In the genomic region with DNA sequence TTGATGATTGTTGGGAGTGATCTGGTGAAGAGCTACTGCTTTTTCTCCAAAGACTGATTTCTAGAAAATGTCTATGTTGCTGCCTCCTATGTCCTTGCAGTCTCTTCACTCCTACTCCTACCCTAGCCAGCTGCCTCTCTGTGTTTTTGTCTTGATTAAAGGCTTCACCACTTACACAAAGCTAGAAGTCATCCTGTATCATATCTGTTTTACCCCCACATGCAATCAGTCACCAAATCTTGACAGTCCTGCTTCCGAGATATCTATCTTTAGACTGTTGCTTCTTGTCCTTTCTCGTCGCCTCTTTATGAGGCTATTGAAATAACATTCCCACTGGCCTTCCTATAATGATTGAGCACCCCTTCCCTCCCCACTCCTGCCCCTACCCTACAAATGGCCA, we compare ENCODE assay signal across 18 cellular contexts.
A peak's percentile ranks its signal among the peaks of the same experiment; 100 is the strongest.
DNase-seq lines count a peak whose midpoint lies in the region; ATAC-seq and TF ChIP-seq lines count a peak whose summit lies in the region.
"Had no signal": no experiment of that assay in that cellular context is flagged by ENCODE, and none has a peak within 500 bp of the region (broad histone marks: within the 10 kb centered on the region; RNA-seq: fewer than 3 reads in every experiment).

No MANE protein-coding gene starts in this region.

- no peak for ATAC-seq in CD8-positive, alpha-beta T cell
- no peak for ATAC-seq in GM18858 (IDR thresholded peaks at IDR 0.05; ENCODE audit: unreplicated experiment)
- ATAC-seq: GM23338, right lobe of liver had no signal

- H3K4me3 Mint-ChIP-seq in CD8-positive, alpha-beta T cell = no peak overlapping the region
- H3K4me3 Mint-ChIP-seq in chondrocyte (ENCODE audit: unreplicated experiment) = no peak overlapping the region
- H3K4me3 Mint-ChIP-seq in nephron progenitor cell = no peak overlapping the region
- H3K4me3 Mint-ChIP-seq in progenitor cell of endocrine pancreas (ENCODE audit: low read depth) = no peak overlapping the region
- H3K4me3 Mint-ChIP-seq: GM23338, IgD-negative memory B cell had no signal

- no peaks in the 10 kb centered on the region for H3K27me3 Mint-ChIP-seq in CD8-positive, alpha-beta T cell (ENCODE audit: low read depth)
- H3K27me3 Mint-ChIP-seq in chondrocyte (ENCODE audit: low read depth) (no peaks in the 10 kb centered on the region), nephron progenitor cell (ENCODE audit: low read depth, poor library complexity) (no peaks in the 10 kb centered on the region), progenitor cell of endocrine pancreas (peaks cover 5% of the 10 kb centered on the region)
- H3K27me3 Mint-ChIP-seq: IgD-negative memory B cell had no signal

- TF ChIP-seq CTCF in CD8-positive, alpha-beta T cell (IDR thresholded peaks at IDR 0.05) = no peak
- TF ChIP-seq CTCF in chondrocyte (IDR thresholded peaks at IDR 0.05) = no peak
- TF ChIP-seq CTCF in nephron progenitor cell (IDR thresholded peaks at IDR 0.05) = no peak
- TF ChIP-seq CTCF in progenitor cell of endocrine pancreas (IDR thresholded peaks at IDR 0.05; ENCODE audit: unreplicated experiment) = no peak

- H3K36me3 ChIP-seq in CD8-positive, alpha-beta T cell (ENCODE audit: insufficient read depth, low read length) = no peaks in the 10 kb centered on the region
- 0 out of 2 replicates have a peak, but pooled peaks cover 7% of the 10 kb centered on the region for H3K36me3 ChIP-seq in KOPT-K1 (ENCODE audit: insufficient read depth, low read length)
- H3K36me3 ChIP-seq: esophagus muscularis mucosa, right lobe of liver had no signal

- peaks cover 28% of the 10 kb centered on the region for H3K4me1 Mint-ChIP-seq in CD8-positive, alpha-beta T cell (ENCODE audit: low read depth)
- H3K4me1 Mint-ChIP-seq in chondrocyte (ENCODE audit: low read depth) (peaks cover 37% of the 10 kb centered on the region), nephron progenitor cell (peaks cover 47% of the 10 kb centered on the region), progenitor cell of endocrine pancreas (ENCODE audit: low read depth) (peaks cover 4% of the 10 kb centered on the region)
- H3K4me1 Mint-ChIP-seq: GM23338 had no signal

- H3K27me3 ChIP-seq in CD8-positive, alpha-beta T cell (ENCODE audit: insufficient read depth, low read length) = no peaks in the 10 kb centered on the region
- H3K27me3 ChIP-seq: esophagus muscularis mucosa, right lobe of liver had no signal

- H3K27ac ChIP-seq in CD8-positive, alpha-beta T cell (ENCODE audit: low read depth, low read length) = no peak overlapping the region
- peak overlapping the region; percentile 64 for H3K27ac ChIP-seq in KOPT-K1 (ENCODE audit: low read depth, low read length, poor library complexity, severe bottlenecking)
- H3K27ac ChIP-seq: esophagus muscularis mucosa, PC-9, right lobe of liver, SK-N-MC had no signal

- H3K27ac Mint-ChIP-seq in CD8-positive, alpha-beta T cell = peak overlapping the region; percentile 70
- H3K27ac Mint-ChIP-seq in chondrocyte (ENCODE audit: unreplicated experiment) (peak overlapping the region; percentile 37), nephron progenitor cell (peak overlapping the region; percentile 70), progenitor cell of endocrine pancreas (no peak overlapping the region)
- H3K27ac Mint-ChIP-seq: GM23338 had no signal

- H3K4me1 ChIP-seq in CD8-positive, alpha-beta T cell (ENCODE audit: insufficient read depth, low read length) = peaks cover 18% of the 10 kb centered on the region
- H3K4me1 ChIP-seq: right lobe of liver had no signal

- POLR2A ChIA-PET in CD8-positive, alpha-beta T cell (lab: Charles Lee) = interaction anchor here (0.6 to 1.8 kb wide), 8 partner anchors 14 to 377 kb away, joined by 3 to 6 read pairs (median 3); no protein-coding TSS in a partner anchor

- H3K4me3 ChIP-seq in CD8-positive, alpha-beta T cell (ENCODE audit: low read depth, low read length) = no peak overlapping the region
- H3K4me3 ChIP-seq: esophagus muscularis mucosa, GM23338, PC-9, right lobe of liver, SK-N-MC had no signal

- CTCF ChIA-PET in CD8-positive, alpha-beta T cell (lab: Charles Lee) = no interaction called here

- intact Hi-C loops in CD8-positive, alpha-beta T cell (cut with DNase I, micrococcal nuclease) = loop anchor here in 1 of 2 experiments (5.0 kb wide), 1 partner anchor 50 kb away; no protein-coding TSS in a partner anchor

- H3K9me3 Mint-ChIP-seq in CD8-positive, alpha-beta T cell = no peaks in the 10 kb centered on the region
- H3K9me3 Mint-ChIP-seq in chondrocyte (ENCODE audit: low read depth) = no peaks in the 10 kb centered on the region
- H3K9me3 Mint-ChIP-seq in nephron progenitor cell = no peaks in the 10 kb centered on the region
- H3K9me3 Mint-ChIP-seq in progenitor cell of endocrine pancreas (ENCODE audit: low read depth) = no peaks in the 10 kb centered on the region
- H3K9me3 Mint-ChIP-seq: GM23338 had no signal

- H3K9me3 ChIP-seq in CD8-positive, alpha-beta T cell (ENCODE audit: low read length) = no peaks in the 10 kb centered on the region
- no peaks in the 10 kb centered on the region for H3K9me3 ChIP-seq in KOPT-K1 (ENCODE audit: insufficient read depth, low read length, poor library complexity, severe bottlenecking)
- H3K9me3 ChIP-seq: esophagus muscularis mucosa, right lobe of liver had no signal

- H3K36me3 Mint-ChIP-seq in CD8-positive, alpha-beta T cell = peaks cover 17% of the 10 kb centered on the region
- H3K36me3 Mint-ChIP-seq in chondrocyte (ENCODE audit: low read depth) (no peaks in the 10 kb centered on the region), nephron progenitor cell (ENCODE audit: low read depth) (no peaks in the 10 kb centered on the region), progenitor cell of endocrine pancreas (ENCODE audit: insufficient read depth) (no peaks in the 10 kb centered on the region)

- DNase-seq in CD8-positive, alpha-beta T cell = no peak
- no peak for DNase-seq in chondrocyte (ENCODE audit: low spot score)
- DNase-seq in nephron progenitor cell = no peak
- no peak for DNase-seq in inferior parietal cortex (ENCODE audit: extremely low spot score)
- DNase-seq in NCI-H1417 treated with DMSO at 0.1 percent for 48 hours (lab: John Stamatoyannopoulos, UW) = no peak
- DNase-seq in progenitor cell of endocrine pancreas (ENCODE audit: low spot score, unreplicated experiment) = no peak
- DNase-seq: activated CD4-positive, alpha-beta T cell treated with anti-CD3 and anti-CD28 coated beads for 48 hours; activated T-cell treated with anti-CD3 and anti-CD28 coated beads, Interleukin-2, amount 50 U/mL, for 1 hour; NCI-H1105 treated with DMSO at 0.1 percent for 48 hours; right lobe of liver; stimulated activated CD4-positive, alpha-beta T cell treated with anti-CD3 and anti-CD28 coated beads, Interleukin-2, amount 100 ng/mL, for 48 hours had no signal
